Comparison of ENCODE assay signal across 22 cellular contexts in genomic region chr15:76871930-76872329, GRCh38. TPM values are rescaled to one million over a fixed set of nuclear protein-coding genes. Genes with fewer than 3 reads are reported as not detected.
A peak's percentile ranks its signal among the peaks of the same experiment; 100 is the strongest.
DNase-seq lines count a peak whose midpoint lies in the region; ATAC-seq, FAIRE-seq and TF ChIP-seq lines count a peak whose summit lies in the region.
"Had no signal": no experiment of that assay in that cellular context is flagged by ENCODE, and none has a peak within 500 bp of the region (broad histone marks: within the 10 kb centered on the region; RNA-seq: fewer than 3 reads in every experiment).

No MANE protein-coding gene starts in this region.

- no peaks in the 10 kb centered on the region for H3K4me1 Mint-ChIP-seq in astrocyte (ENCODE audit: low read depth, unreplicated experiment)
- no peaks in the 10 kb centered on the region for H3K4me1 Mint-ChIP-seq in nephron progenitor cell

- H2AFZ ChIP-seq in SK-N-SH (ENCODE audit: low read depth) (no peak overlapping the region), astrocyte (ENCODE audit: low read depth, low read length) (no peak overlapping the region)

- H3K27me3 ChIP-seq in SK-N-SH (ENCODE audit: insufficient read depth) (no peaks in the 10 kb centered on the region), astrocyte (ENCODE audit: insufficient read depth, low read length) (no peaks in the 10 kb centered on the region), small intestine (ENCODE audit: control insufficient read depth in 2 of 2, insufficient read depth in 2 of 2, low read length in 2 of 2) (no peaks in the 10 kb centered on the region)
- H3K27me3 ChIP-seq: upper lobe of right lung had no signal

- no peak overlapping the region for H3K4me3 ChIP-seq in SK-N-SH (ENCODE audit: low read depth in 2 of 2, low read length in 1 of 2)
- no peak overlapping the region for H3K4me3 ChIP-seq in astrocyte (ENCODE audit: insufficient read depth, low read depth, low read length)
- no peak overlapping the region for H3K4me3 ChIP-seq in small intestine (ENCODE audit: low read depth in 1 of 2, low read length in 2 of 2)
- H3K4me3 ChIP-seq: prostate gland, upper lobe of right lung had no signal

- H4K20me1 ChIP-seq in SK-N-SH (ENCODE audit: insufficient read depth) (no peaks in the 10 kb centered on the region), astrocyte (ENCODE audit: insufficient read depth, low read length) (peaks cover 8% of the 10 kb centered on the region)

- H3K4me3 Mint-ChIP-seq in astrocyte (ENCODE audit: unreplicated experiment) (no peak overlapping the region), nephron progenitor cell (no peak overlapping the region)

- H3K9ac ChIP-seq in SK-N-SH: no peak overlapping the region
- H3K9ac ChIP-seq in astrocyte (ENCODE audit: low read length): no peak overlapping the region

- H3K36me3 Mint-ChIP-seq in astrocyte (ENCODE audit: low read depth, unreplicated experiment): no peaks in the 10 kb centered on the region
- H3K36me3 Mint-ChIP-seq in nephron progenitor cell (ENCODE audit: low read depth): peaks cover 14% of the 10 kb centered on the region

- TF ChIP-seq CTCF in SK-N-SH (IDR thresholded peaks at IDR 0.05) (no peak), astrocyte (IDR thresholded peaks at IDR 0.05; ENCODE audit: insufficient read depth, low read depth, low read length) (no peak), nephron progenitor cell (IDR thresholded peaks at IDR 0.05) (no peak)

- H3K27me3 Mint-ChIP-seq in astrocyte (ENCODE audit: low read depth, unreplicated experiment): no peaks in the 10 kb centered on the region
- no peaks in the 10 kb centered on the region for H3K27me3 Mint-ChIP-seq in nephron progenitor cell (ENCODE audit: low read depth, poor library complexity)

- H3K27ac ChIP-seq in SK-N-SH (ENCODE audit: low read depth in 2 of 2, low read length in 1 of 2) (no peak overlapping the region), astrocyte (ENCODE audit: low read depth, low read length) (no peak overlapping the region), small intestine (ENCODE audit: low read depth in 1 of 2, low read length in 1 of 2) (no peak overlapping the region)
- H3K27ac ChIP-seq: prostate gland, upper lobe of right lung had no signal

- DNase-seq in SK-N-SH (no peak), KBM-7 (peak; percentile 55), astrocyte (ENCODE audit: low read depth) (peak; percentile 2), nephron progenitor cell (no peak), small intestine (no peak), HT-29 (ENCODE audit: low spot score) (no peak)
- DNase-seq: 8988T, activated gamma-delta T cell treated with Interleukin-2 at 50 U/mL for 16 hours, AML-193, amniotic stem cell, dermis blood vessel endothelial cell, HCEC 1CT, NCI-H1105, NCI-H2081, NCI-H446, substantia nigra, SW 1271, upper lobe of right lung had no signal

- H3K4me2 ChIP-seq in SK-N-SH: no peak overlapping the region
- no peak overlapping the region for H3K4me2 ChIP-seq in astrocyte (ENCODE audit: low read length)

- in situ Hi-C loops in KBM-7 (cut with MboI; ENCODE audit: low pct_unique_long_range_greater_than_20kb, low sequenced_read_pairs): no loop called here

- no peak overlapping the region for H3K27ac Mint-ChIP-seq in astrocyte (ENCODE audit: unreplicated experiment)
- peak overlapping the region; percentile 2 for H3K27ac Mint-ChIP-seq in nephron progenitor cell

- H3K9me3 Mint-ChIP-seq in astrocyte (ENCODE audit: unreplicated experiment) (no peaks in the 10 kb centered on the region), nephron progenitor cell (no peaks in the 10 kb centered on the region)

- POLR2A ChIA-PET in SK-N-SH (lab: Yijun Ruan, JAX): no interaction called here

- CTCF ChIA-PET in SK-N-SH (lab: Yijun Ruan, JAX): interaction anchor here (0.7 to 0.9 kb wide), 2 partner anchors 230 to 681 kb away, joined by 3 read pairs; no protein-coding TSS in a partner anchor

- H3K79me2 ChIP-seq in SK-N-SH (ENCODE audit: insufficient read depth) (no peaks in the 10 kb centered on the region; the same call in 1 of the 2 replicates), astrocyte (ENCODE audit: insufficient read depth, low read length) (no peaks in the 10 kb centered on the region)

- TF ChIP-seq EP300 in SK-N-SH (IDR thresholded peaks at IDR 0.05; ENCODE audit: borderline replicate concordance in 1 of 2, low read depth in 1 of 2, low read length in 1 of 2): no peak

- H3K9me3 ChIP-seq in SK-N-SH (no peaks in the 10 kb centered on the region), astrocyte (ENCODE audit: insufficient read depth, low read depth, low read length) (no peaks in the 10 kb centered on the region), small intestine (ENCODE audit: control insufficient read depth, low read depth) (no peaks in the 10 kb centered on the region)
- H3K9me3 ChIP-seq: prostate gland, upper lobe of right lung had no signal

- no peak for ATAC-seq in SK-N-SH treated with all-trans-retinoic acid at 6 μM for 48 hours
- ATAC-seq in activated CD4-positive, CD25-positive, alpha-beta regulatory T cell treated with anti-CD3 and anti-CD28 coated beads, Interleukin-2, amount 50 U/mL, for 24 hours: no peak
- ATAC-seq: Right ventricle myocardium inferior, upper lobe of right lung had no signal

- H3K36me3 ChIP-seq in SK-N-SH (replicated peaks in 1 of 2; ENCODE audit: control insufficient read depth in 1 of 2, insufficient read depth in 2 of 2, low read length in 1 of 2): peaks cover 0 to 14% of the 10 kb centered on the region in 2 experiments
- no peaks in the 10 kb centered on the region for H3K36me3 ChIP-seq in astrocyte (ENCODE audit: insufficient read depth, low read length)
- no peaks in the 10 kb centered on the region for H3K36me3 ChIP-seq in small intestine (ENCODE audit: control insufficient read depth in 2 of 2, insufficient read depth in 2 of 2, low read length in 2 of 2)
- H3K36me3 ChIP-seq: prostate gland had no signal

- H3K9me2 ChIP-seq in SK-N-SH: no peaks in the 10 kb centered on the region

- H3K4me1 ChIP-seq in SK-N-SH (ENCODE audit: control insufficient read depth in 1 of 2, insufficient read depth in 2 of 2, low read depth in 1 of 2, low read length in 1 of 2): no peaks in the 10 kb centered on the region
- H3K4me1 ChIP-seq in astrocyte (ENCODE audit: insufficient read depth, low read length): no peaks in the 10 kb centered on the region
- H3K4me1 ChIP-seq in small intestine (ENCODE audit: control insufficient read depth in 2 of 2, insufficient read depth in 1 of 2, low read depth in 1 of 2, low read length in 1 of 2): no peaks in the 10 kb centered on the region
- H3K4me1 ChIP-seq: prostate gland, upper lobe of right lung had no signal

- FAIRE-seq in astrocyte (lab: Jason Lieb, UNC) (no peak), small intestine (lab: Jason Lieb, UNC) (no peak)

- no peak for TF ChIP-seq RAD21 in SK-N-SH (IDR thresholded peaks at IDR 0.05; ENCODE audit: low read length)

- WGBS in SK-N-SH (ENCODE audit: low lambda C conversion rate): 93% methylated on average over 2 of the region's 2 CpGs
- WGBS in small intestine, 3 donors: 86 to 96% (median 90%) methylated on average over 2 of the region's 2 CpGs

- peaks cover 5% of the 10 kb centered on the region for H3F3A ChIP-seq in SK-N-SH (replicated peaks; ENCODE audit: insufficient read depth)

TF ChIP-seq in SK-N-SH treated with all-trans-retinoic acid at 6 μM for 48 hours, 23 proteins besides CTCF, POLR2A, EP300 and RAD21:
- 0 out of 2 replicates have a peak, but pooled peaks have one; percentile 8 for TF ChIP-seq ZFP30 (CRISPR knock-in tag; IDR thresholded peaks at IDR 0.05)
- TF ChIP-seq PATZ1 (CRISPR knock-in tag; IDR thresholded peaks at IDR 0.05; ENCODE audit: borderline replicate concordance): no peak

TF ChIP-seq in SK-N-SH, 30 proteins besides CTCF, POLR2A, EP300 and RAD21:
- TF ChIP-seq NRF1 (IDR thresholded peaks at IDR 0.05; ENCODE audit: low read depth, low read length) (no peak), CHD2 (IDR thresholded peaks at IDR 0.05; ENCODE audit: low read length, partially characterized antibody) (no peak), MEF2A (IDR thresholded peaks at IDR 0.05; ENCODE audit: borderline replicate concordance, low read depth) (no peak), JUND (IDR thresholded peaks at IDR 0.05) (no peak), FOXJ3 (CRISPR knock-in tag; IDR thresholded peaks at IDR 0.05) (no peak), TEAD4 (IDR thresholded peaks at IDR 0.05; ENCODE audit: borderline replicate concordance, insufficient read depth) (no peak), USF1 (IDR thresholded peaks at IDR 0.05; ENCODE audit: borderline replicate concordance, low read depth) (no peak), RXRA (IDR thresholded peaks at IDR 0.05; ENCODE audit: borderline replicate concordance, low read depth) (no peak), FOSL2 (IDR thresholded peaks at IDR 0.05; ENCODE audit: borderline replicate concordance, low read depth) (no peak), GATA2 (CRISPR knock-in tag; IDR thresholded peaks at IDR 0.05) (no peak), SIN3A (IDR thresholded peaks at IDR 0.05; ENCODE audit: borderline replicate concordance, low read depth, low read length) (no peak)
- TF ChIP-seq, protein P1, sequence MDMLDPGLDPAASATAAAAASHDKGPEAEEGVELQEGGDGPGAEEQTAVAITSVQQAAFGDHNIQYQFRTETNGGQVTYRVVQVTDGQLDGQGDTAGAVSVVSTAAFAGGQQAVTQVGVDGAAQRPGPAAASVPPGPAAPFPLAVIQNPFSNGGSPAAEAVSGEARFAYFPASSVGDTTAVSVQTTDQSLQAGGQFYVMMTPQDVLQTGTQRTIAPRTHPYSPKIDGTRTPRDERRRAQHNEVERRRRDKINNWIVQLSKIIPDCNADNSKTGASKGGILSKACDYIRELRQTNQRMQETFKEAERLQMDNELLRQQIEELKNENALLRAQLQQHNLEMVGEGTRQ (IDR thresholded peaks at IDR 0.05; ENCODE audit: borderline replicate concordance, low read depth, low read length): no peak

RNA-seq across cellular contexts. Expression of gene SCAPER, which starts 33.2 kb away (rescaled TPM):
- polyA plus RNA-seq in SK-N-SH (2012; rRNA removed) (1.8 and 2.5 TPM in 2 replicates), small intestine (10 to 100 TPM in 1 of 3 donors, 1 to 10 TPM in 2; 8.1 to 19.5 (median 8.5) TPM)
- 2.3 and 3.1 TPM in 2 replicates for polyA plus RNA-seq in SK-N-SH (2012; cell fraction: cytosol; rRNA removed)
- 2.8 and 4.2 TPM in 2 replicates for polyA plus RNA-seq in SK-N-SH (2012; cell fraction: nucleus; rRNA removed)
- total RNA-seq in astrocyte: 8.6 and 12.9 TPM in 2 replicates
- 6.0 TPM in 2 replicates for total RNA-seq in HT-29 (2014; rRNA removed; shearing (Covaris generic))

RNA-seq across cellular contexts. Expression of gene RCN2, which starts 59.6 kb away (rescaled TPM):
- polyA plus RNA-seq in SK-N-SH (2012; rRNA removed) (78.6 and 94.1 TPM in 2 replicates), small intestine (10 to 100 TPM; 11.6 to 38.9 (median 14.1) TPM)
- 117 and 171 TPM in 2 replicates for polyA plus RNA-seq in SK-N-SH (2012; cell fraction: cytosol; rRNA removed)
- polyA plus RNA-seq in SK-N-SH (2012; cell fraction: nucleus; rRNA removed): 40.1 and 45.9 TPM in 2 replicates
- 68.0 and 80.2 TPM in 2 replicates for total RNA-seq in astrocyte
- 50.5 and 56.7 TPM in 2 replicates for total RNA-seq in HT-29 (2014; rRNA removed; shearing (Covaris generic))

Comparison
In these comparisons a context has a peak if more than half of its experiments do, and no peak if none do; other contexts are left out.
1. DNase-seq: peak in KBM-7 (single experiment) and astrocyte (single experiment); none in SK-N-SH (single experiment), nephron progenitor cell (single experiment), small intestine (single experiment) and HT-29 (single experiment).